ENCODE assay signal across 8 cellular contexts in the genomic region with DNA sequence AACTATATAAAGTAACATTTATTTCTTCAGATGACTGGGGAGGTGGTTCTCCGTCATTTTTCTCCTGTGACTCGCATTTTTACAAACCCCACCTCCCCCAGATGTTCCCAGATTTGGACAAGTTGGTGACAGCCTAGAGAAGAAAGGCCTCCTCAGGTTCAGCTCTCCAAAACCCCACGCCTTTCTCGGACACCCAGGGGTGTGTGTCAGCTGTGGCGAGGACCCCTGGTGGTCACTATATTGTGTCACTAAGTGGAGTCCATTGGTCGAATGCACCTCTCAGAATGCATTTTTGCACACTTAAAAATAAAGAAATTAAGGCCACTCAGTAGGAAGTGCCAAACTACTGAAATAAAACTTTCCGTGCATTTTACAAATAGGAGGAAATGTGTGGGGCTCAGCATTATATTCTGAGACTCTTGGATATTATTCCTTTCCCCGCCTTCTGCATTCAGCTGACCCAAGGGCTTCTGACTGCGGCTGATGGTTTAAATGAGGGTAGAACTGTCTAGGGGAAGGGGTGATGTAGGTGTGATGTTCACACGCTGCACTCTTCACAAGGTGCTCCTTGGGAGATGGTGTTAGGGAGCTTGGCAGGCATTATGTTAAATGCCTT. TPM values are rescaled to one million over a fixed set of nuclear protein-coding genes. Genes with fewer than 3 reads are reported as not detected.
A peak's percentile ranks its signal among the peaks of the same experiment; 100 is the strongest.
DNase-seq lines count a peak whose midpoint lies in the region; ATAC-seq and TF ChIP-seq lines count a peak whose summit lies in the region.

No MANE protein-coding gene starts in this region.

- no peak for ATAC-seq in CD4-positive, alpha-beta T cell (ENCODE audit: poor library complexity)
- ATAC-seq in HG02981 (IDR thresholded peaks at IDR 0.05; ENCODE audit: unreplicated experiment) = no peak

- H3K36me3 Mint-ChIP-seq in CD4-positive, alpha-beta T cell (ENCODE audit: low read depth) = peaks cover 67% of the 10 kb centered on the region
- H3K36me3 Mint-ChIP-seq in chondrocyte (ENCODE audit: low read depth) = peaks cover 31% of the 10 kb centered on the region

- peak; percentile 65 for TF ChIP-seq CTCF in CD4-positive, alpha-beta T cell (IDR thresholded peaks at IDR 0.05)
- TF ChIP-seq CTCF in GM20000 (IDR thresholded peaks at IDR 0.05; ENCODE audit: extremely low read depth, missing control alignments) (peak; percentile 19), chondrocyte (IDR thresholded peaks at IDR 0.05) (peak; percentile 84), tibial artery (IDR thresholded peaks at IDR 0.05) (peak; percentile 48 to 49)

- H3K36me3 ChIP-seq in tibial artery = peaks cover 63 to 90% (median 77%) of the 10 kb centered on the region in 3 donors

- H3K27ac Mint-ChIP-seq in CD4-positive, alpha-beta T cell = no peak overlapping the region
- H3K27ac Mint-ChIP-seq in chondrocyte (ENCODE audit: unreplicated experiment) = peak overlapping the region; percentile 83

- no peaks in the 10 kb centered on the region for H3K27me3 ChIP-seq in CD4-positive, alpha-beta T cell (ENCODE audit: control insufficient read depth, insufficient read depth, low read length)
- H3K27me3 ChIP-seq in tibial artery = no peaks in the 10 kb centered on the region

- POLR2A ChIA-PET in CD4-positive, alpha-beta T cell (lab: Charles Lee) = interaction anchor here (1.0 to 1.3 kb wide), 2 partner anchors 48 to 53 kb away, joined by 3 to 8 read pairs; a partner anchor contains a TSS

- H3K27me3 Mint-ChIP-seq in CD4-positive, alpha-beta T cell = no peaks in the 10 kb centered on the region
- no peaks in the 10 kb centered on the region for H3K27me3 Mint-ChIP-seq in chondrocyte (ENCODE audit: low read depth)

- peak; percentile 4 to 47 (median 16) for DNase-seq in CD4-positive, alpha-beta T cell
- DNase-seq in GM20000 (ENCODE audit: low spot score) = peak; percentile 40
- DNase-seq in SK-N-DZ (ENCODE audit: low spot score) = peak; percentile 4
- no peak for DNase-seq in chondrocyte (ENCODE audit: low spot score)
- DNase-seq in mucosa of gallbladder (ENCODE audit: low spot score) = peak; percentile 18
- peak in 1 of 2 donors; percentile 39 for DNase-seq in tibial artery
- DNase-seq in HuH-7.5 (ENCODE audit: low spot score) = no peak

- H3K4me1 ChIP-seq in tibial artery = peaks cover 0 to 21% (median 0%) of the 10 kb centered on the region in 4 donors

- H3K4me3 Mint-ChIP-seq in CD4-positive, alpha-beta T cell = no peak overlapping the region
- H3K4me3 Mint-ChIP-seq in chondrocyte (ENCODE audit: unreplicated experiment) = no peak overlapping the region

- H3K4me1 Mint-ChIP-seq in CD4-positive, alpha-beta T cell (ENCODE audit: low read depth) = no peaks in the 10 kb centered on the region
- H3K4me1 Mint-ChIP-seq in chondrocyte (ENCODE audit: low read depth) = peaks cover 36% of the 10 kb centered on the region

- H3K9me3 ChIP-seq in CD4-positive, alpha-beta T cell (ENCODE audit: control insufficient read depth, low read length) = no peaks in the 10 kb centered on the region
- no peaks in the 10 kb centered on the region for H3K9me3 ChIP-seq in tibial artery

- H3K27ac ChIP-seq in CD4-positive, alpha-beta T cell (ENCODE audit: low read depth, low read length) = no peak overlapping the region
- peak overlapping the region in 1 of 2 donors; percentile 43 for H3K27ac ChIP-seq in tibial artery

- intact Hi-C loops in CD4-positive, alpha-beta T cell (cut with DNase I, micrococcal nuclease) = loop anchor here (1.0 to 2.0 kb wide), 2 partner anchors 52 to 53 kb away; no protein-coding TSS in a partner anchor
- intact Hi-C loops in tibial artery (cut with DNase I; ENCODE audit: low total_unique reads) = loop anchor here (5.0 kb wide), 1 partner anchor 50 kb away; a partner anchor contains a TSS

- CTCF ChIA-PET in CD4-positive, alpha-beta T cell (lab: Charles Lee) = interaction anchor here (1.2 to 4.2 kb wide), 6 partner anchors 13 to 119 kb away, joined by 3 to 40 read pairs (median 3); no protein-coding TSS in a partner anchor

- H3K4me3 ChIP-seq in tibial artery = no peak overlapping the region

- no peaks in the 10 kb centered on the region for H3K9me3 Mint-ChIP-seq in CD4-positive, alpha-beta T cell
- H3K9me3 Mint-ChIP-seq in chondrocyte (ENCODE audit: low read depth) = no peaks in the 10 kb centered on the region

RNA-seq across cellular contexts. Expression of a gene that starts 47.6 kb away (rescaled TPM):
- total RNA-seq in CD4-positive, alpha-beta T cell = 1 to 10 TPM; 3.1 TPM
- polyA plus RNA-seq in SK-N-DZ (2014; cell fraction: cytosol; rRNA removed) = 17.6 and 19.6 TPM in 2 replicates
- 7.2 and 7.8 TPM in 2 replicates for polyA plus RNA-seq in SK-N-DZ (2014; cell fraction: nucleus; rRNA removed)
- total RNA-seq in chondrocyte (39.7 to 47.5 TPM (median 44.7 TPM) in 3 replicates), mucosa of gallbladder (48.2 TPM)

Comparison
In these comparisons a context has a peak if more than half of its experiments do, and no peak if none do; other contexts are left out.
1. DNase-seq: peak in CD4-positive, alpha-beta T cell (10 of 10), GM20000 (single experiment), SK-N-DZ (single experiment) and mucosa of gallbladder (single experiment); none in chondrocyte (single experiment) and HuH-7.5 (single experiment).
2. CTCF ChIP-seq: peak in every context shown above with its lines; median percentile 84 in chondrocyte; 65 in CD4-positive, alpha-beta T cell; 48 in tibial artery; 19 in GM20000.